Comparison of ENCODE assay signal across 20 cellular contexts in the genomic region with DNA sequence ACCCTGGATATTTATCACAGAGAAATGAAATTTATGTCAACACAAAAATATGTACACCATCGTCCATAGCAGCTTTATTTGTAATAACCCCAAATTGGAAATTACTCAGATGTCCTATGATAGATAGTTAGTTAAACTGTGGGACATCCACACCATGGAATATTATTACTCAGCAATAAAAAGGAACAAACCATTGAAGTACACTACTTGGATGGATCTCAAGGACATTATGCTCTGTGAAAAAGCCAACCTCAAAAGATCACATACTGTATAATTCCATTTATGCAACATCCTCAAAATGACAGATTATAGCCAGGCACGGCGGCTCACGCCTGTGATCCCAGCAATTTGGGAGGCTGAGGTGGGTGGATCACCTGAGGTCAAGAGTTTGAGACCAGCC.
DNase-seq lines count a peak whose midpoint lies in the region; ATAC-seq, FAIRE-seq and TF ChIP-seq lines count a peak whose summit lies in the region.
"Had no signal": no experiment of that assay in that cellular context is flagged by ENCODE, and none has a peak within 500 bp of the region (broad histone marks: within the 10 kb centered on the region; RNA-seq: fewer than 3 reads in every experiment).

No MANE protein-coding gene starts in this region.

- no peak overlapping the region for H3K4me3 ChIP-seq in RWPE2 (ENCODE audit: severe bottlenecking)
- H3K4me3 ChIP-seq in K562 = no peak overlapping the region
- H3K4me3 ChIP-seq in mesenchymal stem cell (ENCODE audit: insufficient read depth in 1 of 2, low read depth in 1 of 2, low read length in 2 of 2) = no peak overlapping the region
- H3K4me3 ChIP-seq in tibial artery = no peak overlapping the region

- peaks cover 59% of the 10 kb centered on the region for H3K4me1 ChIP-seq in RWPE2 (ENCODE audit: insufficient read depth, poor library complexity, severe bottlenecking)
- H3K4me1 ChIP-seq in K562 (replicated peaks in 1 of 2; ENCODE audit: control insufficient read depth in 2 of 2, insufficient read depth in 2 of 2, low read length in 2 of 2) = peaks cover 0 to 4% of the 10 kb centered on the region in 2 experiments; a peak in 2 of 5 replicates
- peaks cover 19% of the 10 kb centered on the region for H3K4me1 ChIP-seq in mesenchymal stem cell (ENCODE audit: control insufficient read depth, insufficient read depth, low read depth, low read length)
- peaks cover 0 to 79% (median 41%) of the 10 kb centered on the region in 4 donors for H3K4me1 ChIP-seq in tibial artery

- H4K20me1 ChIP-seq in K562 (replicated peaks; ENCODE audit: control insufficient read depth, insufficient read depth, low read length) = no peaks in the 10 kb centered on the region

- no peak overlapping the region for H3K23ac ChIP-seq in mesenchymal stem cell (ENCODE audit: low read length in 2 of 2)

- no peak for TF ChIP-seq POLR2A in K562 (conservative IDR thresholded peaks at IDR 0.05)

- H2AK5ac ChIP-seq in mesenchymal stem cell (ENCODE audit: low read length, severe bottlenecking) = peak overlapping the region; percentile 6

- no peaks in the 10 kb centered on the region for H3K9me1 ChIP-seq in K562 (ENCODE audit: control insufficient read depth, insufficient read depth, low read length)

- H3K18ac ChIP-seq in mesenchymal stem cell (ENCODE audit: low read depth in 1 of 2, low read length in 2 of 2) = no peak overlapping the region

- H4K8ac ChIP-seq in mesenchymal stem cell (ENCODE audit: low read length) = no peak overlapping the region

- no TSS peak for BruUV-seq in K562 (replicated peaks; lab: Mats Ljungman, UMichigan)

- intact Hi-C loops in K562 (cut with micrococcal nuclease) (loop anchor here (10.0 kb wide), 1 partner anchor 160 kb away; no protein-coding TSS in a partner anchor), tibial artery (cut with DNase I; ENCODE audit: low total_unique reads) (no loop called here)

- H3K79me1 ChIP-seq in mesenchymal stem cell (replicated peaks; ENCODE audit: low read length, poor library complexity, severe bottlenecking) = peaks cover 21% of the 10 kb centered on the region

- H2BK12ac ChIP-seq in mesenchymal stem cell (ENCODE audit: low read length in 2 of 2) = no peak overlapping the region

- no peak overlapping the region for H3K4me2 ChIP-seq in K562 (ENCODE audit: insufficient read depth, low read length)
- no peak overlapping the region for H3K4me2 ChIP-seq in mesenchymal stem cell (ENCODE audit: low read length, poor library complexity, severe bottlenecking)

- POLR2A ChIA-PET in K562 (lab: Yijun Ruan, JAX) = no interaction called here

- no peak overlapping the region for H4K91ac ChIP-seq in mesenchymal stem cell (ENCODE audit: low read length)

- H3K9me3 ChIP-seq in RWPE2 (ENCODE audit: severe bottlenecking) = no peaks in the 10 kb centered on the region
- H3K9me3 ChIP-seq in K562 (replicated peaks; ENCODE audit: control insufficient read depth, insufficient read depth, low read depth, low read length) = no peaks in the 10 kb centered on the region
- H3K9me3 ChIP-seq in mesenchymal stem cell (ENCODE audit: control insufficient read depth, low read length) = no peaks in the 10 kb centered on the region
- no peaks in the 10 kb centered on the region for H3K9me3 ChIP-seq in tibial artery
- H3K9me3 ChIP-seq: BE2C had no signal

- H3K36me3 ChIP-seq in RWPE2 (ENCODE audit: low read depth) = peaks cover 42% of the 10 kb centered on the region
- no peaks in the 10 kb centered on the region for H3K36me3 ChIP-seq in K562 (ENCODE audit: control insufficient read depth, insufficient read depth, low read length)
- H3K36me3 ChIP-seq in mesenchymal stem cell (ENCODE audit: control insufficient read depth in 1 of 2, insufficient read depth in 2 of 2, low read depth in 1 of 2, low read length in 2 of 2) = peaks cover 3 to 8% of the 10 kb centered on the region in 2 experiments
- H3K36me3 ChIP-seq in tibial artery = peaks cover 0 to 16% (median 9%) of the 10 kb centered on the region in 3 donors

- no peak for TF ChIP-seq EP300 in K562 (IDR thresholded peaks at IDR 0.05; ENCODE audit: low read length)

- 14% methylated on average over 4 of the region's 4 CpGs for WGBS in K562 (ENCODE audit: insufficient coverage, low coverage, missing lambda C conversion rate)
- WGBS in mesenchymal stem cell = 96% methylated on average over 3 of the region's 4 CpGs

- H3K9ac ChIP-seq in K562 (ENCODE audit: insufficient read depth in 1 of 2, low read depth in 2 of 2, low read length in 2 of 2) = no peak overlapping the region
- no peak overlapping the region for H3K9ac ChIP-seq in mesenchymal stem cell (ENCODE audit: low read length)

- FAIRE-seq in K562 (lab: Jason Lieb, UNC) = no peak

- H2BK120ac ChIP-seq in mesenchymal stem cell (ENCODE audit: low read depth, low read length) = no peak overlapping the region

- TF ChIP-seq CTCF in RWPE2 (IDR thresholded peaks at IDR 0.05; ENCODE audit: poor library complexity, severe bottlenecking) = no peak
- no peak for TF ChIP-seq CTCF in K562 (IDR thresholded peaks at IDR 0.05 in 2 of 3, conservative IDR thresholded peaks at IDR 0.05 in 1 of 3; ENCODE audit: insufficient read depth in 2 of 3, low read depth in 1 of 3, low read length in 3 of 3)
- no peak for TF ChIP-seq CTCF in tibial artery (IDR thresholded peaks at IDR 0.05)

- no peak overlapping the region for H2BK5ac ChIP-seq in mesenchymal stem cell (ENCODE audit: low read depth, low read length, poor library complexity, severe bottlenecking)

- no peak for ATAC-seq in RWPE2 (ENCODE audit: low read depth)
- ATAC-seq in K562 = no peak
- ATAC-seq in GM18498 (IDR thresholded peaks at IDR 0.05; ENCODE audit: unreplicated experiment) = no peak

- H2AFZ ChIP-seq in K562 (ENCODE audit: low read depth, low read length) (no peak overlapping the region), mesenchymal stem cell (ENCODE audit: low read depth, low read length) (no peak overlapping the region)

- DNase-seq in RWPE2 (ENCODE audit: low spot score) = no peak
- no peak for DNase-seq in K562 (ENCODE audit: extremely low read depth in 1 of 4, low spot score in 3 of 4)
- no peak for DNase-seq in mesenchymal stem cell
- DNase-seq in tibial artery = no peak
- no peak for DNase-seq in 8988T
- DNase-seq in activated CD4-positive, alpha-beta T cell treated with anti-CD3 and anti-CD28 coated beads for 48 hours = no peak
- DNase-seq: BE2C; CD4-positive, CD25-positive, alpha-beta regulatory T cell; COR-L47; DMS 273 treated with DMSO at 0.1 percent for 48 hours; DND-41; H7; KBM-7; MV-4-11; NCI-H187; NCI-H2107; NCI-H510A; NCI-H748 treated with DMSO at 0.1 percent for 48 hours; SIG-M5 had no signal

- no peak overlapping the region for H2BK15ac ChIP-seq in mesenchymal stem cell (ENCODE audit: low read depth, poor library complexity, severe bottlenecking)

- H3K27ac ChIP-seq in RWPE2 (ENCODE audit: poor library complexity, severe bottlenecking) = peak overlapping the region; percentile 100
- H3K27ac ChIP-seq in K562 (ENCODE audit: extremely low read depth, low read depth, low read length) = no peak overlapping the region
- no peak overlapping the region for H3K27ac ChIP-seq in mesenchymal stem cell (ENCODE audit: low read length, poor library complexity, severe bottlenecking)
- H3K27ac ChIP-seq in tibial artery = peak overlapping the region; percentile 42 to 89

- CTCF ChIA-PET in K562 (lab: Yijun Ruan, JAX; ENCODE audit: low intra/inter-chr PET ratio) = no interaction called here

- no peak for TF ChIP-seq RAD21 in K562 (CRISPR knock-in tag; conservative IDR thresholded peaks at IDR 0.05 in 1 of 2, IDR thresholded peaks at IDR 0.05 in 1 of 2)

- in situ Hi-C loops in K562 (cut with MboI) = no loop called here

- H3K27me3 ChIP-seq in RWPE2 (ENCODE audit: insufficient read depth, poor library complexity, severe bottlenecking) (no peaks in the 10 kb centered on the region), K562 (ENCODE audit: control insufficient read depth in 2 of 2, insufficient read depth in 2 of 2, low read length in 2 of 2) (peaks cover 5 to 23% of the 10 kb centered on the region in 2 experiments; a peak in 4 of 5 replicates), mesenchymal stem cell (ENCODE audit: control insufficient read depth in 1 of 2, insufficient read depth in 1 of 2, low read length in 2 of 2) (no peaks in the 10 kb centered on the region), tibial artery (no peaks in the 10 kb centered on the region)
- H3K27me3 ChIP-seq: BE2C had no signal

- no peak overlapping the region for H3K4ac ChIP-seq in mesenchymal stem cell (ENCODE audit: low read depth in 1 of 2, low read length in 2 of 2)

- no peak overlapping the region for H3K14ac ChIP-seq in mesenchymal stem cell (ENCODE audit: low read length in 2 of 2)

- no peaks in the 10 kb centered on the region for H3K79me2 ChIP-seq in K562 (ENCODE audit: control insufficient read depth, insufficient read depth, low read length)

TF ChIP-seq in K562, 482 proteins besides CTCF, POLR2A, EP300 and RAD21:
- peak; percentile 24; the same call in 1 of the 2 replicates for TF ChIP-seq ZNF316 (IDR thresholded peaks at IDR 0.05)
- no peak for TF ChIP-seq ZZZ3 (IDR thresholded peaks at IDR 0.05)

Comparison
In these comparisons a context has a peak if more than half of its experiments do, and no peak if none do; other contexts are left out.
1. H3K27ac ChIP-seq: peak in RWPE2 (single experiment) and tibial artery (2 of 2); none in K562 (single experiment) and mesenchymal stem cell (single experiment).